20 cellular contexts compared by ENCODE assay signal in genomic region chr18:44067201-44067600, GRCh38.
"Had no signal": no experiment of that assay in that cellular context is flagged by ENCODE, and none has a peak within 500 bp of the region (broad histone marks: within the 10 kb centered on the region; RNA-seq: fewer than 3 reads in every experiment).

No MANE protein-coding gene starts in this region.

- DNase-seq: activated CD4-positive, alpha-beta memory T cell treated with anti-CD3 and anti-CD28 coated beads, Interleukin-2, amount 10 ng/mL, durations not matched to agents 7 days and 5 days; activated CD4-positive, alpha-beta T cell treated with anti-CD3 and anti-CD28 coated beads for 36 hours; activated CD4-positive, alpha-beta T cell treated with anti-CD3 and anti-CD28 coated beads, Interleukin-2, amount 50 U/mL, for 1 hour; activated gamma-delta T cell; activated naive CD4-positive, alpha-beta T cell treated with anti-CD3 and anti-CD28 coated beads for 36 hours; activated T-cell treated with anti-CD3 and anti-CD28 coated beads for 4 hours; activated T-cell treated with anti-CD3 and anti-CD28 coated beads, Interleukin-2, amount 50 U/mL, for 48 hours; amygdala; cortex of kidney; Karpas-422; NCI-H1105 treated with DMSO at 0.1 percent for 48 hours; NCI-H1436 treated with DMSO at 0.1 percent for 48 hours; NCI-H187; NCI-H2107; NCI-H446 treated with DMSO at 0.1 percent for 48 hours; NCI-H524 treated with DMSO at 0.1 percent for 48 hours; SJCRH30; SK-N-SH; T-helper 1 cell; WERI-Rb-1 had no signal

- H3K27ac ChIP-seq: SJCRH30, WERI-Rb-1 had no signal
